Comparison of ENCODE assay signal across 24 cellular contexts in the genomic region with DNA sequence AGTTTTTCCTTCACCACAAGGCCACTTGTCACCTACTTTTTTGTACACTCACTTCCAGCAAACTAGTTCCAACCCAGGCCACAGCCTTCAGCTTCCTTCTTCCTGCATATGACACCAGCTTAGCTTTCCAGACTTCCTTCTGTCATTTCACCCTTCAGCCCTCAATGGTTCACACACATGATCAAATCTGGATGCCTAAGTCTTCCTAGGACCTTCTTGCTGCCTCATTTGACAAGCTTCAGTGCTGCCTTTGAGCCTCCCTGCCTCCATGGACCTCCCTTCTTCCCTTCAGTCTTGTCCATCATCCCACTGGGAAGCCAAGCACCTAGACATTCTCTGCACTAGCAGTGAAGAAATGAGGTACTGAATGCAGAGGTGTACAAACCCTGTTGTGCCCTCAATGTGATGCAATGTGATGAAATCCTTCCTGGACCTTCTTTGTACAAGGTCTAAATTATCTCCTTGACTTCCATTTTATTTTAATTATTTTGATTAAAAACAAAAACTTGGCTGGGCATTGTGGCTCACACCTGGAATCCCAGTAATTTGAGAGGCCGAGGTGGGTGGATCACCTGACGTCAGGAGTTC. TPM values are rescaled to one million over a fixed set of nuclear protein-coding genes. Genes with fewer than 3 reads are reported as not detected.
DNase-seq lines count a peak whose midpoint lies in the region; ATAC-seq and TF ChIP-seq lines count a peak whose summit lies in the region.
"Had no signal": no experiment of that assay in that cellular context is flagged by ENCODE, and none has a peak within 500 bp of the region (broad histone marks: within the 10 kb centered on the region; RNA-seq: fewer than 3 reads in every experiment).

No MANE protein-coding gene starts in this region.

- CTCF ChIA-PET in Caco-2 (lab: Charles Lee), result no interaction called here

- H3K27me3 ChIP-seq in neutrophil (peaks cover 14% of the 10 kb centered on the region), Caco-2 (replicated peaks; ENCODE audit: control insufficient read depth, insufficient read depth, low read length) (no peaks in the 10 kb centered on the region)
- H3K27me3 ChIP-seq: body of pancreas, dorsolateral prefrontal cortex, esophagus squamous epithelium, heart left ventricle, tibial nerve had no signal

- POLR2A ChIA-PET in Caco-2 (lab: Charles Lee), result no interaction called here

- H3K27ac ChIP-seq in neutrophil, result peak overlapping the region; percentile 94
- H3K27ac ChIP-seq: body of pancreas, esophagus squamous epithelium, PC-9, tibial nerve had no signal

- H3K9me3 Mint-ChIP-seq in T-helper 2 cell treated with Interferon-gamma antibody and Interleukin-4, amounts not matched to agents 5 μg/mL and 100 μg/mL, for 36 hours, result no peaks in the 10 kb centered on the region
- no peaks in the 10 kb centered on the region for H3K9me3 Mint-ChIP-seq in activated naive CD8-positive, alpha-beta T cell treated with anti-CD3 and anti-CD28 coated beads, Interleukin-2, amount 50 U/mL, for 24 hours
- H3K9me3 Mint-ChIP-seq in Caco-2 (ENCODE audit: unreplicated experiment), result no peaks in the 10 kb centered on the region
- H3K9me3 Mint-ChIP-seq: GM23338 had no signal

- no peak for DNase-seq in T-helper 2 cell treated with Interferon-gamma antibody and Interleukin-4, amounts not matched to agents 5 μg/mL and 100 μg/mL, for 36 hours (ENCODE audit: low spot score)
- no peak for DNase-seq in T-helper 2 cell
- DNase-seq in NCI-H460 (ENCODE audit: extremely low read depth, low read depth), result peak; percentile 22
- no peak for DNase-seq in activated naive CD8-positive, alpha-beta T cell treated with anti-CD3 and anti-CD28 coated beads, Interleukin-2, amount 50 U/mL, for 24 hours
- DNase-seq in glomerular visceral epithelial cell (ENCODE audit: extremely low spot score), result no peak
- DNase-seq in Caco-2, result no peak
- DNase-seq: body of pancreas; esophagus squamous epithelium; islet precursor cell; mesendoderm; NCI-H2029 treated with DMSO at 0.1 percent for 48 hours; NCI-H526; nucleus accumbens; PC-9; stimulated activated CD4-positive, alpha-beta T cell treated with anti-CD3 and anti-CD28 coated beads, Interleukin-2, amount 100 ng/mL, for 24 hours had no signal

- intact Hi-C loops in Caco-2 (cut with micrococcal nuclease; ENCODE audit: unreplicated experiment), result no loop called here

- no peak for ATAC-seq in activated naive CD8-positive, alpha-beta T cell treated with anti-CD3 and anti-CD28 coated beads, Interleukin-2, amount 50 U/mL, for 24 hours
- no peak for ATAC-seq in GM21786 (IDR thresholded peaks at IDR 0.05; ENCODE audit: unreplicated experiment)
- ATAC-seq: A549; activated CD4-positive, CD25-positive, alpha-beta regulatory T cell treated with anti-CD3 and anti-CD28 coated beads, Interleukin-2, amount 50 U/mL, for 24 hours; body of pancreas; GM23338; heart left ventricle; sciatic nerve had no signal

- peak overlapping the region; percentile 76 for H3K27ac Mint-ChIP-seq in T-helper 2 cell treated with Interferon-gamma antibody and Interleukin-4, amounts not matched to agents 5 μg/mL and 100 μg/mL, for 36 hours
- peak overlapping the region; percentile 28 for H3K27ac Mint-ChIP-seq in activated naive CD8-positive, alpha-beta T cell treated with anti-CD3 and anti-CD28 coated beads, Interleukin-2, amount 50 U/mL, for 24 hours
- H3K27ac Mint-ChIP-seq in Caco-2 (ENCODE audit: unreplicated experiment), result no peak overlapping the region
- H3K27ac Mint-ChIP-seq: GM23338 had no signal

- peak overlapping the region in 1 of 2 experiments; percentile 24 for H3K4me3 ChIP-seq in neutrophil (ENCODE audit: low read depth in 1 of 2, low read length in 1 of 2)
- no peak overlapping the region for H3K4me3 ChIP-seq in Caco-2 (ENCODE audit: low read depth, low read length)
- H3K4me3 ChIP-seq: A549, body of pancreas, dorsolateral prefrontal cortex, esophagus squamous epithelium, GM23338, heart left ventricle, PC-9, tibial nerve had no signal

- H3K36me3 ChIP-seq in neutrophil (peaks cover 85% of the 10 kb centered on the region), Caco-2 (ENCODE audit: control insufficient read depth, insufficient read depth, low read length) (peaks cover 3% of the 10 kb centered on the region)

- peaks cover 77% of the 10 kb centered on the region for H3K36me3 Mint-ChIP-seq in T-helper 2 cell treated with Interferon-gamma antibody and Interleukin-4, amounts not matched to agents 5 μg/mL and 100 μg/mL, for 36 hours (ENCODE audit: low read depth)
- H3K36me3 Mint-ChIP-seq in activated naive CD8-positive, alpha-beta T cell treated with anti-CD3 and anti-CD28 coated beads, Interleukin-2, amount 50 U/mL, for 24 hours (ENCODE audit: low read depth), result peaks cover 50% of the 10 kb centered on the region
- peaks cover 15% of the 10 kb centered on the region for H3K36me3 Mint-ChIP-seq in Caco-2 (ENCODE audit: insufficient read depth, unreplicated experiment)

- no TSS peak for BruUV-seq in Caco-2 (replicated peaks; lab: Mats Ljungman, UMichigan)

- H3K4me1 Mint-ChIP-seq in T-helper 2 cell treated with Interferon-gamma antibody and Interleukin-4, amounts not matched to agents 5 μg/mL and 100 μg/mL, for 36 hours (ENCODE audit: low read depth), result peaks cover 37% of the 10 kb centered on the region
- H3K4me1 Mint-ChIP-seq in activated naive CD8-positive, alpha-beta T cell treated with anti-CD3 and anti-CD28 coated beads, Interleukin-2, amount 50 U/mL, for 24 hours, result peaks cover 41% of the 10 kb centered on the region
- H3K4me1 Mint-ChIP-seq in Caco-2 (ENCODE audit: low read depth, unreplicated experiment), result no peaks in the 10 kb centered on the region

- no peak overlapping the region for H3K4me3 Mint-ChIP-seq in T-helper 2 cell treated with Interferon-gamma antibody and Interleukin-4, amounts not matched to agents 5 μg/mL and 100 μg/mL, for 36 hours
- H3K4me3 Mint-ChIP-seq in activated naive CD8-positive, alpha-beta T cell treated with anti-CD3 and anti-CD28 coated beads, Interleukin-2, amount 50 U/mL, for 24 hours, result no peak overlapping the region
- no peak overlapping the region for H3K4me3 Mint-ChIP-seq in Caco-2 (ENCODE audit: unreplicated experiment)
- H3K4me3 Mint-ChIP-seq: GM23338 had no signal

- H3K4me1 ChIP-seq in neutrophil (ENCODE audit: control insufficient read depth in 1 of 2, insufficient read depth in 1 of 2, low read depth in 1 of 2, low read length in 1 of 2) (peaks cover 79 to 90% of the 10 kb centered on the region in 2 experiments), Caco-2 (no peaks in the 10 kb centered on the region)
- H3K4me1 ChIP-seq: A549 had no signal

- no peaks in the 10 kb centered on the region for H3K9me3 ChIP-seq in neutrophil
- H3K9me3 ChIP-seq in Caco-2, result no peaks in the 10 kb centered on the region
- H3K9me3 ChIP-seq: A549, body of pancreas, esophagus squamous epithelium, heart left ventricle, tibial nerve had no signal

- TF ChIP-seq CTCF in neutrophil (IDR thresholded peaks at IDR 0.05) (no peak), Caco-2 (IDR thresholded peaks at IDR 0.05; ENCODE audit: insufficient read depth in 1 of 2, low read depth in 1 of 2, low read length in 1 of 2, severe bottlenecking in 1 of 2, unreplicated experiment in 1 of 2) (no peak)

- no peaks in the 10 kb centered on the region for H3K27me3 Mint-ChIP-seq in T-helper 2 cell treated with Interferon-gamma antibody and Interleukin-4, amounts not matched to agents 5 μg/mL and 100 μg/mL, for 36 hours (ENCODE audit: low read depth)
- no peaks in the 10 kb centered on the region for H3K27me3 Mint-ChIP-seq in activated naive CD8-positive, alpha-beta T cell treated with anti-CD3 and anti-CD28 coated beads, Interleukin-2, amount 50 U/mL, for 24 hours
- H3K27me3 Mint-ChIP-seq in Caco-2 (ENCODE audit: insufficient read depth, unreplicated experiment), result no peaks in the 10 kb centered on the region

RNA-seq across cellular contexts. Expression of gene REC8, which starts 4.3 kb away (rescaled TPM):
- 1.4 and 4.6 TPM in 2 replicates for total RNA-seq in NCI-H460 (2014; rRNA removed; shearing (Covaris generic))
- polyA plus RNA-seq in NCI-H460 (2014; cell fraction: nucleus; rRNA removed), result 1.0 and 3.1 TPM in 2 replicates
- 8.4 and 10.6 TPM in 2 replicates for total RNA-seq in Caco-2 (2022)

RNA-seq across cellular contexts. Expression of gene IRF9, which starts 6.6 kb away (rescaled TPM):
- 14.9 and 16.8 TPM in 2 replicates for total RNA-seq in NCI-H460 (2014; rRNA removed; shearing (Covaris generic))
- polyA plus RNA-seq in NCI-H460 (2014; cell fraction: nucleus; rRNA removed), result 30.8 and 39.5 TPM in 2 replicates
- total RNA-seq in Caco-2 (2022), result 54.1 and 55.4 TPM in 2 replicates

RNA-seq across cellular contexts. Expression of gene RNF31, which starts 20.3 kb away (rescaled TPM):
- 32.0 and 35.1 TPM in 2 replicates for total RNA-seq in NCI-H460 (2014; rRNA removed; shearing (Covaris generic))
- 114 and 177 TPM in 2 replicates for polyA plus RNA-seq in NCI-H460 (2014; cell fraction: nucleus; rRNA removed)
- total RNA-seq in Caco-2 (2022), result 72.2 and 77.6 TPM in 2 replicates

RNA-seq across cellular contexts. Expression of gene IPO4, which starts 21.0 kb away (rescaled TPM):
- 38.9 and 48.8 TPM in 2 replicates for total RNA-seq in NCI-H460 (2014; rRNA removed; shearing (Covaris generic))
- 107 and 125 TPM in 2 replicates for polyA plus RNA-seq in NCI-H460 (2014; cell fraction: nucleus; rRNA removed)
- 85.4 and 95.8 TPM in 2 replicates for total RNA-seq in Caco-2 (2022)

RNA-seq across cellular contexts. Expression of gene PSME2, which starts 21.2 kb away (rescaled TPM):
- 204 and 205 TPM in 2 replicates for total RNA-seq in NCI-H460 (2014; rRNA removed; shearing (Covaris generic))
- 131 and 132 TPM in 2 replicates for polyA plus RNA-seq in NCI-H460 (2014; cell fraction: nucleus; rRNA removed)
- total RNA-seq in Caco-2 (2022), result 142 and 145 TPM in 2 replicates
